In the genomic region with DNA sequence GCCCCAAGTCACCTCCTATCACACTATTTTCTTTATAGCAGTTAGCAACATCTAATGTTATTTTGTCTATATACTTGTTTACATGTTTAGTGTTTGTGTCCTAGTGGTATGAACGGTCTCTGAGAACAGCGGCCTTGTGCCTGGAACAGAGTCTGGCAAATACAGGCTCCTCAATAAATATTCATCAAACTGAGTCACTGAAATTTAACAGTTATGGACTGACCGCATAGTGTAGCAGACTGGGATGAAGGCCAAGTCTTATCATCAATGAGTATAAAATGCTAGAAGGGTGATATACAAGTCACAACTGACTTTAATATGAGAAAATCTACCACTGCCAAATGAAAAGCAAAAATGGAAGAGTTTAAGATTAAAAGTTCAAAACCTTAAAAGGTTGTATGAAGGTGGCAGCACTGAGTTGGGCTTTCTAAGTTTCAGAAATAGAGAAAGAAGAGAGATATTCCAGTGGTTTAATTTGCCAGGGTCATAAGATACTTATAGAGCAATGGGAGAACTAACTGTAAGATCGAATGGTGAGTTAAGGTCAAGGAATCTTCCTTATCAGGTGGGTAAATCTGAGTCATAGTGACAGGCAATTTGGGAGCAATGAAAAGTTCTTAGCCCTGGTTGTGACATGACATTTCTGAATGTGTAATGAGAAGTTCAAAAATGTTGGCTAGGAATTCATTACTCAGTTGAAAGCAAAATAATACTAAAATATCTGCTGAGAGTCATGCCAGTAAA, we compare ENCODE assay signal across 9 cellular contexts.
DNase-seq lines count a peak whose midpoint lies in the region; ATAC-seq and TF ChIP-seq lines count a peak whose summit lies in the region.
"Had no signal": no experiment of that assay in that cellular context is flagged by ENCODE, and none has a peak within 500 bp of the region (broad histone marks: within the 10 kb centered on the region; RNA-seq: fewer than 3 reads in every experiment).

No MANE protein-coding gene starts in this region.

- H3K36me3 Mint-ChIP-seq in nephron progenitor cell (ENCODE audit: low read depth), result peaks cover 56% of the 10 kb centered on the region

- H3K36me3 ChIP-seq in HAP-1 (replicated peaks), result peaks cover 9% of the 10 kb centered on the region; the same call in 1 of the 2 replicates

- no peaks in the 10 kb centered on the region for H3K9me3 Mint-ChIP-seq in nephron progenitor cell

- POLR2A ChIA-PET in RWPE1 (lab: Yijun Ruan, JAX; ENCODE audit: low non-redundant PET), result no interaction called here

- peak; percentile 64 for DNase-seq in GM04504 (ENCODE audit: low read depth)
- peak; percentile 59 for DNase-seq in RWPE1 (ENCODE audit: low spot score)
- DNase-seq in epithelial cell of esophagus (ENCODE audit: low read depth), result peak; percentile 73
- DNase-seq in retinal pigment epithelial cell (ENCODE audit: low read depth), result no peak
- DNase-seq in nephron progenitor cell, result no peak
- DNase-seq in HAP-1 (ENCODE audit: low spot score in 2 of 2), result no peak
- DNase-seq: GOT3, NCI-H748 treated with DMSO at 0.1 percent for 48 hours had no signal

- H3K27ac ChIP-seq in RWPE1, result no peak overlapping the region

- peaks cover 41% of the 10 kb centered on the region for H3K4me1 Mint-ChIP-seq in nephron progenitor cell

- TF ChIP-seq CTCF in RWPE1 (conservative IDR thresholded peaks at IDR 0.05; ENCODE audit: low read depth) (no peak), epithelial cell of esophagus (IDR thresholded peaks at IDR 0.05; ENCODE audit: insufficient read depth, low read depth, low read length, missing control alignments) (no peak), retinal pigment epithelial cell (conservative IDR thresholded peaks at IDR 0.05; ENCODE audit: low read depth, low read length) (peak; percentile 27), nephron progenitor cell (IDR thresholded peaks at IDR 0.05) (no peak)

- H3K4me3 ChIP-seq in epithelial cell of esophagus (ENCODE audit: low read length) (no peak overlapping the region), retinal pigment epithelial cell (ENCODE audit: low read length) (no peak overlapping the region), HAP-1 (no peak overlapping the region)

- H3K4me1 ChIP-seq in HAP-1, result peaks cover 5% of the 10 kb centered on the region

- no peaks in the 10 kb centered on the region for H3K9me3 ChIP-seq in HAP-1

- CTCF ChIA-PET in RWPE1 (lab: Yijun Ruan, JAX), result interaction anchor here (0.6 kb wide), 1 partner anchor 97 kb away, joined by 3 read pairs; no protein-coding TSS in a partner anchor

- H3K27ac Mint-ChIP-seq in nephron progenitor cell, result no peak overlapping the region

- H3K27me3 ChIP-seq in HAP-1 (ENCODE audit: low read depth), result no peaks in the 10 kb centered on the region

- in situ Hi-C loops in HAP-1 (cut with MboI; ENCODE audit: low sequenced_read_pairs), result no loop called here

- ATAC-seq in HG02588 (IDR thresholded peaks at IDR 0.05; ENCODE audit: unreplicated experiment), result no peak

- H3K27me3 Mint-ChIP-seq in nephron progenitor cell (ENCODE audit: low read depth, poor library complexity), result no peaks in the 10 kb centered on the region

- H3K4me3 Mint-ChIP-seq in nephron progenitor cell, result no peak overlapping the region

Comparison
In these comparisons a context has a peak if more than half of its experiments do, and no peak if none do; other contexts are left out.
1. DNase-seq: peak in GM04504 (single experiment), RWPE1 (single experiment) and epithelial cell of esophagus (single experiment); none in retinal pigment epithelial cell (single experiment), nephron progenitor cell (single experiment) and HAP-1 (0 of 2).